In the genomic region with DNA sequence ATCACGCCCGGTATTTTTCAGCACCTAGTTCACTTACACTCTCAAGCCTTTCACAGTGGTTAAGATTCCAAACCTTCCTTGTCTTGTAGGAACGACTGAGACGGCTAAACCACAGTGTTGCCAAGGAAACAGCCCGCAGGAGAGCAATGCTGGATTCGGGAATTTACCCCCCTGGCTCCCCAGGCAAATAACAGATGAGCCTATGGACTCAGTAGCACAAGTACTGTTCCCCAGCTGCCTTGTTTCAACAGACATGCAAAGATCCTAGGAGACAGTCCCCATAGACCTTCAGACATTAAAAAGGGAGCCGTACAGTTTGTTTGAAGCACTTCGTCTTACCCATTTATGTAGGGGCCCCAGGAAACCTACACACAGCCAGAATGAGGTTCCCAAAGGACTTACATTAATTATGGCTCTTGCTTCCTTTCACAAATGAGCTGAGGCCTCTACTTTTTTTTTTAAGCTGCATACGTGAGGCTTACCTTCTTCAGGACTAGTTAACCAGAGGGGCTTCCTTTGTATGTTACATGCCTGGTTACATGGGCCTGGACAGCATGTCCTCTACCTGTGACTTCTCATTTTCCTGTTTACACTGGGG, we compare ENCODE assay signal across 16 cellular contexts. TPM values are rescaled to one million over a fixed set of nuclear protein-coding genes. Genes with fewer than 3 reads are reported as not detected.
DNase-seq lines count a peak whose midpoint lies in the region; ATAC-seq and TF ChIP-seq lines count a peak whose summit lies in the region.
"Had no signal": no experiment of that assay in that cellular context is flagged by ENCODE, and none has a peak within 500 bp of the region (broad histone marks: within the 10 kb centered on the region; RNA-seq: fewer than 3 reads in every experiment).

No MANE protein-coding gene starts in this region.

- H3K27ac ChIP-seq in OCI-LY7 (ENCODE audit: low read depth, low read length, poor library complexity, severe bottlenecking) (no peak overlapping the region), gastrocnemius medialis (peak overlapping the region in 3 of 4 donors; percentile 7 to 35 (median 12))
- H3K27ac ChIP-seq: parathyroid adenoma had no signal

- H3K36me3 Mint-ChIP-seq in activated CD4-positive, alpha-beta T cell treated with anti-CD3 and anti-CD28 coated beads, Interleukin-2, amount 10 ng/mL, durations not matched to agents 7 days and 5 days (ENCODE audit: low read depth): peaks cover 52% of the 10 kb centered on the region
- H3K36me3 Mint-ChIP-seq in central memory CD8-positive, alpha-beta T cell (ENCODE audit: insufficient read depth): peaks cover 59% of the 10 kb centered on the region

- CTCF ChIA-PET in activated CD4-positive, alpha-beta T cell treated with anti-CD3 and anti-CD28 coated beads, Interleukin-2, amount 10 ng/mL, durations not matched to agents 7 days and 5 days (lab: Charles Lee): no interaction called here
- CTCF ChIA-PET in OCI-LY7 (lab: Charles Lee; ENCODE audit: unreplicated experiment): no interaction called here

- H3K27me3 ChIP-seq in gastrocnemius medialis: no peaks in the 10 kb centered on the region

- in situ Hi-C loops in gastrocnemius medialis (cut with MboI; ENCODE audit: low sequenced_read_pairs in 4 of 4): loop anchor here in 2 of 4 donors (25.0 kb wide), 1 partner anchor 326 kb away; the partner anchor contains the start of genes JTB (in 2 of the 2), RAB13 (in 2 of the 2) and RPS27 (in 2 of the 2)

- H3K9me3 ChIP-seq in OCI-LY7 (ENCODE audit: low read length) (no peaks in the 10 kb centered on the region), gastrocnemius medialis (no peaks in the 10 kb centered on the region)

- intact Hi-C loops in OCI-LY7 (cut with micrococcal nuclease; ENCODE audit: unreplicated experiment): no loop called here
- intact Hi-C loops in gastrocnemius medialis (cut with DNase I; ENCODE audit: low total_unique reads): no loop called here

- no peak overlapping the region for H3K4me3 ChIP-seq in OCI-LY7 (ENCODE audit: low read depth, low read length, poor library complexity, severe bottlenecking)
- H3K4me3 ChIP-seq in gastrocnemius medialis: no peak overlapping the region

- H3K4me2 ChIP-seq in OCI-LY7 (ENCODE audit: low read length): no peak overlapping the region

- no peak for DNase-seq in activated CD4-positive, alpha-beta T cell treated with anti-CD3 and anti-CD28 coated beads, Interleukin-2, amount 10 ng/mL, durations not matched to agents 7 days and 5 days
- no peak for DNase-seq in activated CD4-positive, alpha-beta T cell treated with anti-CD3 and anti-CD28 coated beads, Interleukin-2, amount 50 U/mL, for 1 hour
- DNase-seq in OCI-LY7 (ENCODE audit: low spot score) (no peak), gastrocnemius medialis (no peak), NCI-H748 (lab: John Stamatoyannopoulos, UW; ENCODE audit: unreplicated experiment) (no peak)
- no peak for DNase-seq in central memory CD8-positive, alpha-beta T cell (ENCODE audit: low spot score in 2 of 2)
- DNase-seq: activated CD4-positive, alpha-beta memory T cell treated with anti-CD3 and anti-CD28 coated beads, Interleukin-2, amount 10 ng/mL, durations not matched to agents 7 days and 5 days; caudate nucleus; kidney glomerular epithelial cell; Right ventricle myocardium superior; stimulated activated CD4-positive, alpha-beta T cell treated with anti-CD3 and anti-CD28 coated beads, Interleukin-4, amount 100 ng/mL, for 1 hour had no signal

- peaks cover 6% of the 10 kb centered on the region; the same call in 1 of the 2 replicates for H4K20me1 ChIP-seq in OCI-LY7 (ENCODE audit: insufficient read depth, low read length)

- H3K9me3 Mint-ChIP-seq in activated CD4-positive, alpha-beta T cell treated with anti-CD3 and anti-CD28 coated beads, Interleukin-2, amount 10 ng/mL, durations not matched to agents 7 days and 5 days: no peaks in the 10 kb centered on the region
- no peaks in the 10 kb centered on the region for H3K9me3 Mint-ChIP-seq in central memory CD8-positive, alpha-beta T cell
- H3K9me3 Mint-ChIP-seq: activated CD4-positive, alpha-beta memory T cell treated with anti-CD3 and anti-CD28 coated beads, Interleukin-2, amount 10 ng/mL, durations not matched to agents 7 days and 5 days had no signal

- TF ChIP-seq CTCF in OCI-LY7 (conservative IDR thresholded peaks at IDR 0.05; ENCODE audit: low read length) (no peak), gastrocnemius medialis (IDR thresholded peaks at IDR 0.05 in 4 of 5, conservative IDR thresholded peaks at IDR 0.05 in 1 of 5) (no peak)

- no peak overlapping the region for H3K4me3 Mint-ChIP-seq in activated CD4-positive, alpha-beta T cell treated with anti-CD3 and anti-CD28 coated beads, Interleukin-2, amount 10 ng/mL, durations not matched to agents 7 days and 5 days
- peak overlapping the region; percentile 29 for H3K4me3 Mint-ChIP-seq in central memory CD8-positive, alpha-beta T cell
- H3K4me3 Mint-ChIP-seq: activated CD4-positive, alpha-beta memory T cell treated with anti-CD3 and anti-CD28 coated beads, Interleukin-2, amount 10 ng/mL, durations not matched to agents 7 days and 5 days had no signal

- no peak for ATAC-seq in central memory CD8-positive, alpha-beta T cell (replicated peaks; ENCODE audit: extremely low read depth, poor library complexity, severe bottlenecking)
- ATAC-seq in gastrocnemius medialis (no peak), HG02938 (IDR thresholded peaks at IDR 0.05; ENCODE audit: unreplicated experiment) (no peak), HG02759 (IDR thresholded peaks at IDR 0.05; ENCODE audit: unreplicated experiment) (no peak)

- H3K4me1 ChIP-seq in OCI-LY7 (ENCODE audit: insufficient read depth, low read length, poor library complexity, severe bottlenecking) (peaks cover 18% of the 10 kb centered on the region), gastrocnemius medialis (peaks cover 10 to 15% of the 10 kb centered on the region in 2 donors)
- H3K4me1 ChIP-seq: parathyroid adenoma had no signal

- H3K36me3 ChIP-seq in OCI-LY7 (ENCODE audit: insufficient read depth, low read length) (peaks cover 63% of the 10 kb centered on the region), gastrocnemius medialis (peaks cover 9 to 57% of the 10 kb centered on the region in 2 donors)

- H3K4me1 Mint-ChIP-seq in activated CD4-positive, alpha-beta T cell treated with anti-CD3 and anti-CD28 coated beads, Interleukin-2, amount 10 ng/mL, durations not matched to agents 7 days and 5 days: peaks cover 23% of the 10 kb centered on the region
- H3K4me1 Mint-ChIP-seq in central memory CD8-positive, alpha-beta T cell: peaks cover 9% of the 10 kb centered on the region

- no peaks in the 10 kb centered on the region for H3K9me2 ChIP-seq in OCI-LY7 (ENCODE audit: insufficient read depth, low read length)

- H3K27me3 Mint-ChIP-seq in activated CD4-positive, alpha-beta T cell treated with anti-CD3 and anti-CD28 coated beads, Interleukin-2, amount 10 ng/mL, durations not matched to agents 7 days and 5 days: no peaks in the 10 kb centered on the region
- no peaks in the 10 kb centered on the region for H3K27me3 Mint-ChIP-seq in central memory CD8-positive, alpha-beta T cell
- H3K27me3 Mint-ChIP-seq: activated CD4-positive, alpha-beta memory T cell treated with anti-CD3 and anti-CD28 coated beads, Interleukin-2, amount 10 ng/mL, durations not matched to agents 7 days and 5 days had no signal

- no peak overlapping the region for H2AFZ ChIP-seq in OCI-LY7 (ENCODE audit: low read length)
- H2AFZ ChIP-seq: parathyroid adenoma had no signal

- POLR2A ChIA-PET in activated CD4-positive, alpha-beta T cell treated with anti-CD3 and anti-CD28 coated beads, Interleukin-2, amount 10 ng/mL, durations not matched to agents 7 days and 5 days (lab: Charles Lee): no interaction called here
- POLR2A ChIA-PET in OCI-LY7 (lab: Charles Lee): interaction anchor here (2.7 kb wide), 1 partner anchor 27 kb away, joined by 7 read pairs; the partner anchor contains the start of gene CHTOP

- H3K79me2 ChIP-seq in OCI-LY7 (ENCODE audit: insufficient read depth, low read depth, low read length): peaks cover 16% of the 10 kb centered on the region

- TF ChIP-seq POLR2A in gastrocnemius medialis (IDR thresholded peaks at IDR 0.05): no peak

- TSS peak; percentile 40 for BruUV-seq in OCI-LY7 (replicated peaks; lab: Mats Ljungman, UMichigan)

- H3K27ac Mint-ChIP-seq in activated CD4-positive, alpha-beta T cell treated with anti-CD3 and anti-CD28 coated beads, Interleukin-2, amount 10 ng/mL, durations not matched to agents 7 days and 5 days: peak overlapping the region; percentile 25
- H3K27ac Mint-ChIP-seq in central memory CD8-positive, alpha-beta T cell (ENCODE audit: low read depth): no peak overlapping the region
- H3K27ac Mint-ChIP-seq: activated CD4-positive, alpha-beta memory T cell treated with anti-CD3 and anti-CD28 coated beads, Interleukin-2, amount 10 ng/mL, durations not matched to agents 7 days and 5 days had no signal

RNA-seq across cellular contexts. Expression of gene SNAPIN, which starts 2.7 kb away (rescaled TPM):
- 10 to 100 TPM; 36.1 to 39.6 TPM for total RNA-seq in activated CD4-positive, alpha-beta T cell treated with anti-CD3 and anti-CD28 coated beads, Interleukin-2, amount 10 ng/mL, durations not matched to agents 7 days and 5 days
- total RNA-seq in OCI-LY7 (2014; rRNA removed; shearing (Covaris generic)): 33.2 and 44.5 TPM in 2 replicates
- 31.1 and 33.7 TPM in 2 replicates for total RNA-seq in OCI-LY7 (2022)
- total RNA-seq in gastrocnemius medialis: 100 to 1,000 TPM in 1 of 4 donors, 10 to 100 TPM in 3; 64.0 to 127 (median 90.0) TPM

RNA-seq across cellular contexts. Expression of gene ILF2, which starts 9.6 kb away (rescaled TPM):
- 100 to 1,000 TPM; 192 to 223 TPM for total RNA-seq in activated CD4-positive, alpha-beta T cell treated with anti-CD3 and anti-CD28 coated beads, Interleukin-2, amount 10 ng/mL, durations not matched to agents 7 days and 5 days
- total RNA-seq in OCI-LY7 (2014; rRNA removed; shearing (Covaris generic)): 287 and 300 TPM in 2 replicates
- 319 and 334 TPM in 2 replicates for total RNA-seq in OCI-LY7 (2022)
- 100 to 1,000 TPM; 110 to 138 (median 117) TPM for total RNA-seq in gastrocnemius medialis

RNA-seq across cellular contexts. Expression of gene NPR1, which starts 17.3 kb away (rescaled TPM):
- total RNA-seq in activated CD4-positive, alpha-beta T cell treated with anti-CD3 and anti-CD28 coated beads, Interleukin-2, amount 10 ng/mL, durations not matched to agents 7 days and 5 days: not detected
- 0.03 TPM in 1 of 2 replicates, not detected in the other for total RNA-seq in OCI-LY7 (2014; rRNA removed; shearing (Covaris generic))
- not detected in 2 replicates for total RNA-seq in OCI-LY7 (2022)
- total RNA-seq in gastrocnemius medialis: 1 to 10 TPM; 3.0 to 7.1 (median 4.5) TPM
- total RNA-seq: activated CD4-positive, alpha-beta memory T cell treated with anti-CD3 and anti-CD28 coated beads, Interleukin-2, amount 10 ng/mL, durations not matched to agents 7 days and 5 days; HT-29 had no signal

RNA-seq across cellular contexts. Expression of gene CHTOP, which starts 27.3 kb away (rescaled TPM):
- 10 to 100 TPM; 96.1 to 98.3 TPM for total RNA-seq in activated CD4-positive, alpha-beta T cell treated with anti-CD3 and anti-CD28 coated beads, Interleukin-2, amount 10 ng/mL, durations not matched to agents 7 days and 5 days
- total RNA-seq in OCI-LY7 (2014; rRNA removed; shearing (Covaris generic)): 70.9 and 85.3 TPM in 2 replicates
- total RNA-seq in OCI-LY7 (2022) (106 and 107 TPM in 2 replicates), gastrocnemius medialis (10 to 100 TPM; 49.5 to 73.4 (median 59.1) TPM)

RNA-seq across cellular contexts. Expression of gene S100A1, which starts 33.0 kb away (rescaled TPM):
- total RNA-seq in activated CD4-positive, alpha-beta T cell treated with anti-CD3 and anti-CD28 coated beads, Interleukin-2, amount 10 ng/mL, durations not matched to agents 7 days and 5 days: not detected
- not detected in 2 replicates for total RNA-seq in OCI-LY7 (2014; rRNA removed; shearing (Covaris generic))
- total RNA-seq in OCI-LY7 (2022): not detected in 2 replicates
- total RNA-seq in gastrocnemius medialis: 100 to 1,000 TPM; 390 to 932 (median 616) TPM
- total RNA-seq: activated CD4-positive, alpha-beta memory T cell treated with anti-CD3 and anti-CD28 coated beads, Interleukin-2, amount 10 ng/mL, durations not matched to agents 7 days and 5 days; fibroblast of villous mesenchyme had no signal
